ENCODE assay signal across 22 cellular contexts in genomic region chr10:32530231-32530630, GRCh38.
"Had no signal": no experiment of that assay in that cellular context is flagged by ENCODE, and none has a peak within 500 bp of the region (broad histone marks: within the 10 kb centered on the region; RNA-seq: fewer than 3 reads in every experiment).

No MANE protein-coding gene starts in this region.

- ATAC-seq: stimulated activated effector memory CD8-positive, alpha-beta T cell treated with anti-CD3 and anti-CD28 coated beads, Interleukin-12 subunit alpha, Interleukin-12 subunit beta, amount 100 ng/mL, for 72 hours; stimulated activated memory B cell treated with anti-CD40 and anti-IgM and Interleukin-4, amounts not matched to agents 10 μg/mL and 1 μg/mL and 100 μg/mL, for 72 hours; stimulated activated naive B cell treated with anti-CD40 and anti-IgM and Interleukin-4, amounts not matched to agents 10 μg/mL and 1 μg/mL and 100 μg/mL, for 72 hours; stimulated activated naive CD8-positive, alpha-beta T cell treated with anti-CD3 and anti-CD28 coated beads, Interleukin-15, amount 100 ng/mL, for 72 hours; stimulated activated naive CD8-positive, alpha-beta T cell treated with anti-CD3 and anti-CD28 coated beads, Interleukin-15, Interleukin-2, amounts not matched to agents 100 U/mL and 50 U/mL, for 24 hours; upper lobe of right lung had no signal

- DNase-seq: stimulated activated CD4-positive, alpha-beta T cell treated with anti-CD3 and anti-CD28 coated beads, Interleukin-2, amount 100 ng/mL, for 48 hours; stimulated activated CD4-positive, alpha-beta T cell treated with anti-CD3 and anti-CD28 coated beads, Interleukin-4, amount 100 ng/mL, for 1 hour; stimulated activated CD4-positive, alpha-beta T cell treated with anti-CD3 and anti-CD28 coated beads, Interleukin-4, amount 100 ng/mL, for 24 hours; stimulated activated CD4-positive, alpha-beta T cell treated with anti-CD3 and anti-CD28 coated beads, Interleukin-4, amount 100 ng/mL, for 4 hours; stimulated activated CD8-positive, alpha-beta memory T cell treated with anti-CD3 and anti-CD28 coated beads, Interleukin-4, amount 100 ng/mL, for 48 hours; stimulated activated naive B cell treated with anti-CD40 and anti-IgM and Interleukin-4, amounts not matched to agents 10 μg/mL and 1 μg/mL and 100 μg/mL, for 72 hours; stimulated activated naive CD4-positive, alpha-beta T cell; stimulated activated naive CD4-positive, alpha-beta T cell treated with Interleukin-2 at 50 U/mL for 16 hours; stimulated activated naive CD8-positive, alpha-beta T cell treated with anti-CD3 and anti-CD28 coated beads, Interleukin-15, amount 100 ng/mL, for 72 hours; stimulated activated naive CD8-positive, alpha-beta T cell treated with anti-CD3 and anti-CD28 coated beads, Interleukin-15, Interleukin-2, amounts not matched to agents 100 U/mL and 50 U/mL, for 24 hours; stomach; substantia nigra; testis; thyroid gland; tibial artery; transverse colon; trophoblast cell; upper lobe of left lung; upper lobe of right lung; uterus had no signal
